In the genomic region with DNA sequence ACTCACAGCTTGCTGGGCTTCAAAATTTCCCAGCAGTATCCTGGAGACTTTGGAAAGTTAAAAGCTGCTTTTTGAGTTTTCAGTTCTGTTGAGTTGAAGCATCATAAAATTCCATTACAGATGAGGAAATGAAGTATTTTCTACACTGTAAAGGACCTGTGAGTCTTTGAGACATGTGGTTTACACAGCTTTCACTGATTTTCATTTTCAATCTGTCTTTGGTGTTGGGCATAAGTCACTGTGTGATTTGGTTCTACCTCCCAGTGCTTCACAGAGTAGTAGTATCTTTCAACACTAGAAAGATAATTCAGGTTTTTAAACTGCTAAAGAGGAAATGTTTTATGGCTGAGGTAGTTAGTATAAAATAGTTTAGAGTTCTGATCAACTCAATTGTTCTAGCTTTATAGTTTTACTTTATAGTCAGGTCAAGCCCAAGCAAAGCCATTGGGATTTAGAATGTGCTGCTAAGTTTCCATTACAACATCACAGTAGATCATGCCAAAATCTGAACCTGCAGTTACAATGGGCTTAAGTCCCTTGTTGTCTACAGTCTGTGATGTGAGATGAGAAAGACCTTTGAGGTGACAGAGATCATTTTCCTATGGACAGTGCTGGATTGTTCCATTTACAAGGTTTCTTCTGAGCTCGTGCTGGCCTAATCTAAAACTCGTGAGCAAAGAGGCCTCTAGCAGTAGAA, we compare ENCODE assay signal across 21 cellular contexts.
"Had no signal": no experiment of that assay in that cellular context is flagged by ENCODE, and none has a peak within 500 bp of the region (broad histone marks: within the 10 kb centered on the region; RNA-seq: fewer than 3 reads in every experiment).

No MANE protein-coding gene starts in this region.

- H3K9me3 ChIP-seq: gastroesophageal sphincter, heart left ventricle, mucosa of descending colon, ovary, spleen, thoracic aorta, upper lobe of left lung had no signal

- ATAC-seq: activated CD4-positive, CD25-positive, alpha-beta regulatory T cell treated with anti-CD3 and anti-CD28 coated beads, Interleukin-2, amount 50 U/mL, for 24 hours; gastroesophageal sphincter; mucosa of descending colon; sciatic nerve; stimulated activated naive B cell treated with anti-CD40 and anti-IgM and Interleukin-4, amounts not matched to agents 10 μg/mL and 1 μg/mL and 100 μg/mL, for 72 hours had no signal

- H3K36me3 ChIP-seq: gastroesophageal sphincter, ovary, thoracic aorta had no signal

- H3K27me3 ChIP-seq: gastroesophageal sphincter, ovary, spleen, upper lobe of left lung had no signal

- H3K4me1 Mint-ChIP-seq: immature natural killer cell; naive B cell; stimulated activated naive B cell treated with anti-CD40 and anti-IgM and Interleukin-4, amounts not matched to agents 10 μg/mL and 1 μg/mL and 100 μg/mL, for 72 hours had no signal

- H3K27ac Mint-ChIP-seq: activated naive CD8-positive, alpha-beta T cell; endodermal cell; immature natural killer cell; naive B cell; stimulated activated naive B cell treated with anti-CD40 and anti-IgM and Interleukin-4, amounts not matched to agents 10 μg/mL and 1 μg/mL and 100 μg/mL, for 72 hours; T-helper 1 cell treated with Interleukin-12 subunit alpha and Interleukin-12 subunit beta and Interleukin-4 antibody, amounts not matched to agents 30 μg/mL and 1 μg/mL, for 36 hours had no signal

- H3K27me3 Mint-ChIP-seq: activated naive CD8-positive, alpha-beta T cell; naive B cell; stimulated activated naive B cell treated with anti-CD40 and anti-IgM and Interleukin-4, amounts not matched to agents 10 μg/mL and 1 μg/mL and 100 μg/mL, for 72 hours had no signal

- H3K4me3 Mint-ChIP-seq: activated naive CD8-positive, alpha-beta T cell; endodermal cell; immature natural killer cell; naive B cell; stimulated activated naive B cell treated with anti-CD40 and anti-IgM and Interleukin-4, amounts not matched to agents 10 μg/mL and 1 μg/mL and 100 μg/mL, for 72 hours; T-helper 1 cell treated with Interleukin-12 subunit alpha and Interleukin-12 subunit beta and Interleukin-4 antibody, amounts not matched to agents 30 μg/mL and 1 μg/mL, for 36 hours had no signal

- H3K27ac ChIP-seq: gastroesophageal sphincter, ovary, spleen, thoracic aorta, upper lobe of left lung had no signal

- H3K36me3 Mint-ChIP-seq: activated naive CD8-positive, alpha-beta T cell; immature natural killer cell had no signal

- H3K4me3 ChIP-seq: gastroesophageal sphincter, heart left ventricle, mucosa of descending colon, ovary, spleen, thoracic aorta, upper lobe of left lung had no signal

- H3K9me3 Mint-ChIP-seq: immature natural killer cell; stimulated activated naive B cell treated with anti-CD40 and anti-IgM and Interleukin-4, amounts not matched to agents 10 μg/mL and 1 μg/mL and 100 μg/mL, for 72 hours; T-helper 1 cell treated with Interleukin-12 subunit alpha and Interleukin-12 subunit beta and Interleukin-4 antibody, amounts not matched to agents 30 μg/mL and 1 μg/mL, for 36 hours had no signal

- DNase-seq: activated CD4-positive, alpha-beta T cell treated with anti-CD3 and anti-CD28 coated beads, Interleukin-2, amount 50 U/mL, for 4 hours; activated T-cell treated with anti-CD3 and anti-CD28 coated beads for 4 hours; amniotic stem cell; endodermal cell; erythroblast; heart left ventricle; immature natural killer cell; mesenchymal stem cell; mucosa of descending colon; naive B cell; ovary; spleen; stimulated activated CD4-positive, alpha-beta T cell treated with anti-CD3 and anti-CD28 coated beads, Interleukin-4, amount 100 ng/mL, for 4 hours; stimulated activated naive B cell treated with anti-CD40 and anti-IgM and Interleukin-4, amounts not matched to agents 10 μg/mL and 1 μg/mL and 100 μg/mL, for 72 hours; upper lobe of left lung had no signal
